14 cellular contexts compared by ENCODE assay signal in genomic region chr5:98794001-98794400, GRCh38. TPM values are rescaled to one million over a fixed set of nuclear protein-coding genes. Genes with fewer than 3 reads are reported as not detected.
DNase-seq lines count a peak whose midpoint lies in the region; ATAC-seq and TF ChIP-seq lines count a peak whose summit lies in the region.
"Had no signal": no experiment of that assay in that cellular context is flagged by ENCODE, and none has a peak within 500 bp of the region (broad histone marks: within the 10 kb centered on the region; RNA-seq: fewer than 3 reads in every experiment).

No MANE protein-coding gene starts in this region.

- no peak for TF ChIP-seq EP300 in transverse colon (IDR thresholded peaks at IDR 0.05; ENCODE audit: low read depth)

- H4K20me1 ChIP-seq in GM23248 (ENCODE audit: insufficient read depth): peaks cover 33% of the 10 kb centered on the region; the same call in 1 of the 2 replicates

- ATAC-seq in left colon (peak; percentile 56), right cardiac atrium (no peak)
- ATAC-seq: GM23338 had no signal

- H3K27me3 ChIP-seq in GM23248 (replicated peaks; ENCODE audit: insufficient read depth) (no peaks in the 10 kb centered on the region), transverse colon (no peaks in the 10 kb centered on the region), right cardiac atrium (ENCODE audit: control insufficient read depth, insufficient read depth) (no peaks in the 10 kb centered on the region)

- intact Hi-C loops in left colon (cut with DNase I, micrococcal nuclease) (no loop called here), transverse colon (cut with DNase I; ENCODE audit: low total_unique reads) (no loop called here), right cardiac atrium (cut with DNase I) (no loop called here)

- peaks cover 3% of the 10 kb centered on the region for H3K27me3 Mint-ChIP-seq in endothelial cell (ENCODE audit: unreplicated experiment)
- H3K27me3 Mint-ChIP-seq: B cell; CD4-positive, alpha-beta T cell had no signal

- no peak overlapping the region for H3K4me3 ChIP-seq in GM23248
- no peak overlapping the region for H3K4me3 ChIP-seq in transverse colon
- H3K4me3 ChIP-seq in right cardiac atrium (ENCODE audit: low read length): no peak overlapping the region
- H3K4me3 ChIP-seq: GM23338 had no signal

- H3K36me3 Mint-ChIP-seq in endothelial cell (ENCODE audit: low read depth, unreplicated experiment): peaks cover 11% of the 10 kb centered on the region

- H3K36me3 ChIP-seq in GM23248 (ENCODE audit: low read depth) (peaks cover 54% of the 10 kb centered on the region), transverse colon (no peaks in the 10 kb centered on the region)

- H3K4me1 Mint-ChIP-seq in endothelial cell (ENCODE audit: unreplicated experiment): peaks cover 33% of the 10 kb centered on the region

- H3K27ac Mint-ChIP-seq in endothelial cell (ENCODE audit: unreplicated experiment): no peak overlapping the region
- H3K27ac Mint-ChIP-seq: B cell; CD4-positive, alpha-beta T cell; GM23338 had no signal

- 94 to 95% methylated on average over 7 of the region's 7 CpGs for WGBS in GM23248 (ENCODE audit: low coverage in 1 of 2, low lambda C conversion rate in 2 of 2, missing lambda C conversion rate in 2 of 2), 2 experiments
- 54 to 70% methylated on average over 7 of the region's 7 CpGs for WGBS in transverse colon (ENCODE audit: low coverage in 1 of 2), 2 donors
- WGBS in right cardiac atrium: 88% methylated on average over 7 of the region's 7 CpGs

- H3K4me1 ChIP-seq in GM23248 (ENCODE audit: insufficient read depth) (peaks cover 54% of the 10 kb centered on the region), transverse colon (peaks cover 17 to 67% (median 33%) of the 10 kb centered on the region in 4 donors), right cardiac atrium (ENCODE audit: control insufficient read depth, insufficient read depth, low read length) (no peaks in the 10 kb centered on the region)

- TF ChIP-seq POLR2A in transverse colon (IDR thresholded peaks at IDR 0.05): no peak

- H3K4me3 Mint-ChIP-seq in endothelial cell (ENCODE audit: unreplicated experiment): no peak overlapping the region
- H3K4me3 Mint-ChIP-seq: B cell; CD4-positive, alpha-beta T cell; GM23338 had no signal

- no peak overlapping the region for H2AFZ ChIP-seq in GM23248
- H2AFZ ChIP-seq: GM23338 had no signal

- in situ Hi-C loops in GM23248 (cut with MboI) (loop anchor here (25.0 kb wide), 1 partner anchor 1257 kb away; no protein-coding TSS in a partner anchor), transverse colon (cut with MboI; ENCODE audit: low pct_ligation_motif_present in 1 of 4, low pct_unique_long_range_greater_than_20kb in 1 of 4, low sequenced_read_pairs in 3 of 4) (loop anchor here in 1 of 4 donors (25.0 kb wide), 1 partner anchor 1257 kb away; no protein-coding TSS in a partner anchor)

- H3K27ac ChIP-seq in GM23248: 0 out of 2 replicates have a peak overlapping the region, but pooled peaks have one; percentile 6
- H3K27ac ChIP-seq in transverse colon: peak overlapping the region in 3 of 4 donors; percentile 5 to 31 (median 21)
- H3K27ac ChIP-seq in right cardiac atrium (ENCODE audit: low read length): no peak overlapping the region

- H3K9me2 ChIP-seq in GM23248 (ENCODE audit: insufficient read depth): no peaks in the 10 kb centered on the region

- H3K9ac ChIP-seq in GM23248: no peak overlapping the region

- H3F3A ChIP-seq in GM23248 (ENCODE audit: insufficient read depth): peaks cover 89% of the 10 kb centered on the region

- TF ChIP-seq CTCF in transverse colon (IDR thresholded peaks at IDR 0.05): peak in 3 of 5 experiments; percentile 13 to 34 (median 13)
- no peak for TF ChIP-seq CTCF in endothelial cell (IDR thresholded peaks at IDR 0.05; ENCODE audit: unreplicated experiment)

- H3K9me3 ChIP-seq in GM23248 (ENCODE audit: low read depth) (no peaks in the 10 kb centered on the region), transverse colon (no peaks in the 10 kb centered on the region), right cardiac atrium (ENCODE audit: control insufficient read depth, low read length) (no peaks in the 10 kb centered on the region)

- H3K4me2 ChIP-seq in GM23248 (ENCODE audit: unreplicated experiment): no peak overlapping the region
- H3K4me2 ChIP-seq: GM23338 had no signal

- peaks cover 71% of the 10 kb centered on the region for H3K79me2 ChIP-seq in GM23248 (ENCODE audit: insufficient read depth)

- no peaks in the 10 kb centered on the region for H3K9me3 Mint-ChIP-seq in endothelial cell (ENCODE audit: unreplicated experiment)
- H3K9me3 Mint-ChIP-seq: CD4-positive, alpha-beta T cell; GM23338 had no signal

- DNase-seq in GM23248: peak; percentile 1
- peak; percentile 47 for DNase-seq in RKO (ENCODE audit: low spot score)
- DNase-seq in left colon: peak; percentile 33 to 41
- DNase-seq in transverse colon: no peak
- DNase-seq in right cardiac atrium: no peak
- no peak for DNase-seq in T-helper 2 cell
- DNase-seq in endothelial cell (ENCODE audit: low spot score): no peak
- DNase-seq: C1 segment of cervical spinal cord; Calu3; CD4-positive, alpha-beta T cell; DMS 273 treated with DMSO at 0.1 percent for 48 hours; H7 had no signal

RNA-seq across cellular contexts. Expression of gene RGMB, which starts 20.5 kb away (rescaled TPM):
- 195 and 201 TPM in 2 replicates for total RNA-seq in GM23248 (2014; rRNA removed; shearing (Covaris generic))
- 145 and 150 TPM in 2 replicates for polyA plus RNA-seq in GM23248 (2016; fragmentation: Nextera tagmentation; extraction: Ambion mirVana)
- 10 to 100 TPM; 53.9 to 63.9 TPM for total RNA-seq in left colon
- 100 to 1,000 TPM in 1 of 4 donors, 10 to 100 TPM in 3; 39.0 to 125 (median 50.3) TPM for total RNA-seq in transverse colon
- total RNA-seq in right cardiac atrium: 10 to 100 TPM; 15.6 to 17.7 (median 16.7) TPM
- polyA plus RNA-seq in right cardiac atrium: 6.5 TPM
- 24.5 TPM for total RNA-seq in endothelial cell (ENCODE audit: unreplicated experiment)

Comparison
In these comparisons a context has a peak if more than half of its experiments do, and no peak if none do; other contexts are left out.
1. DNase-seq: peak in GM23248 (single experiment), RKO (single experiment) and left colon (2 of 2); none in transverse colon (single experiment), right cardiac atrium (0 of 3), T-helper 2 cell (0 of 5) and endothelial cell (single experiment).